Comparison of ENCODE assay signal across 8 cellular contexts in the genomic region with DNA sequence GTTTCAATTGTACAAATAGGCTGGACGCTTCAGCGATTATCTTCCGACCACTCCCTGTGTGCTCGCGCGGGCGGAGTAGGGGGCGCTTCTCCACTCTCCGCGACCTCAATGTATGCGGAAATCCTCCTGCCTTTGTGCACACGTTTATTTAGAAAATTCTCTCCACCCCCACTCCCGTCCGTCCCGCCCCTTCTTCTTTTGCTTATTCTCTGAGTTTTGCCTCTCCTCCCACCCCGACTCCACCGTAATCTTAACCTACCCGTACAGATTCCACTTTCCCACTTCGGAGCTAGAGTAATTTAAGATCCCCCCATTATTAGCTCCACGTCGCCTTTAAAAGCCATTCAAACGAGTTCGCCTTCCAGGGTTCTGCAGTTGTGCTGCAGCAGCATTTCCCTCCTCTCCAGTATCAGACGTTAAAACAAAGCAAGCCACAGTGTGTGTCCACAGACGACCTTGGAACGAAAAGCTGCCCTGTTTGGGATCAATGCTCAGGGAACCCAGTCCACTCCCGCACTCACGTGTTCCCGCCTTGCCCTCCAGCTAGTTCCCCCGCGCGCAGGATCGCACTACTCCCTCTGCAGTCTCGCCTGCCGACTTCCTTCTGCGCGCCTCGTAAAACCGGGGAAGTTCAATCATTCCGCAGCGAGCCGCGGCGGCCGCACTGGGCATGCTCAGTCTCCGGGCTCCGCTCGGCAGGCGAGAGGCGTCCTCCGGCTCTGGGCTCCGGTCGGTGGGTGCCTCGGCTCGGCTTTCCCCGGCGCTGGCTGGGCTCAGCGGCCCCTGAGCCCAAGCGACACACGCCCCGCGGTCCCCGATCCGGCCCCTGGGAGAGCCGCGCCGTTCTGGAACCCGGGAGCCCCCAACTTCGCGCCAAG. TPM values are rescaled to one million over a fixed set of nuclear protein-coding genes. Genes with fewer than 3 reads are reported as not detected.
DNase-seq lines count a peak whose midpoint lies in the region; ATAC-seq and TF ChIP-seq lines count a peak whose summit lies in the region.

A gene with protein sequence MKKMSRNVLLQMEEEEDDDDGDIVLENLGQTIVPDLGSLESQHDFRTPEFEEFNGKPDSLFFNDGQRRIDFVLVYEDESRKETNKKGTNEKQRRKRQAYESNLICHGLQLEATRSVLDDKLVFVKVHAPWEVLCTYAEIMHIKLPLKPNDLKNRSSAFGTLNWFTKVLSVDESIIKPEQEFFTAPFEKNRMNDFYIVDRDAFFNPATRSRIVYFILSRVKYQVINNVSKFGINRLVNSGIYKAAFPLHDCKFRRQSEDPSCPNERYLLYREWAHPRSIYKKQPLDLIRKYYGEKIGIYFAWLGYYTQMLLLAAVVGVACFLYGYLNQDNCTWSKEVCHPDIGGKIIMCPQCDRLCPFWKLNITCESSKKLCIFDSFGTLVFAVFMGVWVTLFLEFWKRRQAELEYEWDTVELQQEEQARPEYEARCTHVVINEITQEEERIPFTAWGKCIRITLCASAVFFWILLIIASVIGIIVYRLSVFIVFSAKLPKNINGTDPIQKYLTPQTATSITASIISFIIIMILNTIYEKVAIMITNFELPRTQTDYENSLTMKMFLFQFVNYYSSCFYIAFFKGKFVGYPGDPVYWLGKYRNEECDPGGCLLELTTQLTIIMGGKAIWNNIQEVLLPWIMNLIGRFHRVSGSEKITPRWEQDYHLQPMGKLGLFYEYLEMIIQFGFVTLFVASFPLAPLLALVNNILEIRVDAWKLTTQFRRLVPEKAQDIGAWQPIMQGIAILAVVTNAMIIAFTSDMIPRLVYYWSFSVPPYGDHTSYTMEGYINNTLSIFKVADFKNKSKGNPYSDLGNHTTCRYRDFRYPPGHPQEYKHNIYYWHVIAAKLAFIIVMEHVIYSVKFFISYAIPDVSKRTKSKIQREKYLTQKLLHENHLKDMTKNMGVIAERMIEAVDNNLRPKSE (plus strand): TSS at position 677 of the 878 bp plus-strand sequence. CDS start 227 bp downstream, outside the sequence.

- no peak for TF ChIP-seq CTCF in mucosa of descending colon (IDR thresholded peaks at IDR 0.05)

- H3K36me3 ChIP-seq in mucosa of descending colon (ENCODE audit: low read depth): no peaks in the 10 kb centered on the region

- ATAC-seq in GM21526 (IDR thresholded peaks at IDR 0.05; ENCODE audit: low FRiP score, unreplicated experiment) (peak; percentile 68), mucosa of descending colon (peak; percentile 95)

- no peaks in the 10 kb centered on the region for H3K9me3 ChIP-seq in mucosa of descending colon

- DNase-seq in DMS153 (lab: John Stamatoyannopoulos, UW) (peak; percentile 81), HuH-7 (ENCODE audit: low spot score) (peak; percentile 73), OCI-M1 (lab: John Stamatoyannopoulos, UW) (peak; percentile 96), activated T-cell treated with anti-CD3 and anti-CD28 coated beads for 1 hour (ENCODE audit: low read depth) (peak; percentile 61), epidermal melanocyte (ENCODE audit: insufficient read length, low spot score) (peak; percentile 77), mucosa of descending colon (peak; percentile 90 to 93 (median 92))
- peak; percentile 49 to 56 for DNase-seq in stimulated activated CD8-positive, alpha-beta memory T cell treated with anti-CD3 and anti-CD28 coated beads, Interleukin-4, amount 100 ng/mL, for 4 hours (ENCODE audit: low read depth in 2 of 2, low spot score in 1 of 2)

- intact Hi-C loops in mucosa of descending colon (cut with DNase I, micrococcal nuclease): no loop called here

- peak within 1 kb of the TSS; percentile 54 for H3K4me3 ChIP-seq in mucosa of descending colon

- peaks cover 13% of the 10 kb centered on the region for H3K4me1 ChIP-seq in mucosa of descending colon (ENCODE audit: low read depth)

RNA-seq across cellular contexts. Expression of the gene that starts here (rescaled TPM):
- total RNA-seq in mucosa of descending colon: 10 to 100 TPM in 2 of 3 donors, 1 to 10 TPM in 1; 7.8 to 65.8 (median 15.2) TPM

Comparison
In these comparisons a context has a peak if more than half of its experiments do, and no peak if none do; other contexts are left out.
1. Peak in every context shown above with its lines: DNase-seq, ATAC-seq and H3K4me3 ChIP-seq.